Comparison of ENCODE assay signal across 9 cellular contexts in the genomic region with DNA sequence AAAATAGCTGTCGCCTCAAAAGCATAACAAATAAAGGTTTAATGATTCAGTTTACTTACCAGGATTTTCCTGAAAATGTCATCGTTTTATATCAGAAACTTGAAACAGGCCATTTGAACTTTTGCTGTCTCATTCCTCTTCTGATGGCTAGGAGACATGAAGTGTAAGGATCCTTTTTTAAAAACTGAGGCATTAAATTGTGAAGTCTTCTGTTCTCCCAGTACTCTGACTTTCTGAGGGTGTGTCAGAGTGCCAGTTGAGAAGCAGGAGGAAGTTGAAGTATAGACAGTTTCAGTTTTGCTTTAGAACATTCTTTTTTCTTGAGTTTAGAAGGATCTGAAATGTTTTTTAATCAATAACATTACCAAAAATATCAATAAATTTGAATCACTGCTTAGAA. TPM values are rescaled to one million over a fixed set of nuclear protein-coding genes. Genes with fewer than 3 reads are reported as not detected.
DNase-seq lines count a peak whose midpoint lies in the region; ATAC-seq and TF ChIP-seq lines count a peak whose summit lies in the region.
"Had no signal": no experiment of that assay in that cellular context is flagged by ENCODE, and none has a peak within 500 bp of the region (broad histone marks: within the 10 kb centered on the region; RNA-seq: fewer than 3 reads in every experiment).

Gene SAMD9L, minus strand, starts transcription at position 251 of the 400 bp plus-strand sequence. CDS start 12,414 bp downstream, outside the sequence.

- peaks cover 0 to 10% (median 5%) of the 10 kb centered on the region in 4 donors for H3K4me1 ChIP-seq in sigmoid colon

- ATAC-seq in HG03095 (IDR thresholded peaks at IDR 0.05; ENCODE audit: unreplicated experiment): peak; percentile 56

- peak within 1 kb of the TSS; percentile 95 for H3K4me3 Mint-ChIP-seq in activated naive CD4-positive, alpha-beta T cell treated with anti-CD3 and anti-CD28 coated beads, Interleukin-2, amount 10 ng/mL, durations not matched to agents 7 days and 5 days

- CTCF ChIA-PET in activated naive CD4-positive, alpha-beta T cell treated with anti-CD3 and anti-CD28 coated beads, Interleukin-2, amount 10 ng/mL, durations not matched to agents 7 days and 5 days (lab: Charles Lee): no interaction called here

- H3K27me3 ChIP-seq in sigmoid colon: no peaks in the 10 kb centered on the region

- intact Hi-C loops in sigmoid colon (cut with DNase I): loop anchor here (5.0 to 10.0 kb wide), 2 partner anchors 49 to 77 kb away; partner anchors contain the start of gene HEPACAM2

- TF ChIP-seq CTCF in fibroblast of mammary gland (conservative IDR thresholded peaks at IDR 0.05; ENCODE audit: control insufficient read depth, insufficient read depth, low read depth, low read length): no peak
- TF ChIP-seq CTCF in sigmoid colon (IDR thresholded peaks at IDR 0.05): no peak

- H3K36me3 ChIP-seq in sigmoid colon: peaks cover 0 to 20% (median 0%) of the 10 kb centered on the region in 4 donors

- peaks cover 34% of the 10 kb centered on the region for H3K36me3 Mint-ChIP-seq in activated naive CD4-positive, alpha-beta T cell treated with anti-CD3 and anti-CD28 coated beads, Interleukin-2, amount 10 ng/mL, durations not matched to agents 7 days and 5 days

- H3K9me3 ChIP-seq in sigmoid colon: no peaks in the 10 kb centered on the region

- peak within 1 kb of the TSS; percentile 28 to 51 (median 39) for H3K27ac ChIP-seq in sigmoid colon
- H3K27ac ChIP-seq: epithelial cell of prostate had no signal

- TF ChIP-seq EP300 in sigmoid colon (IDR thresholded peaks at IDR 0.05): no peak

- no peaks in the 10 kb centered on the region for H3K27me3 Mint-ChIP-seq in activated naive CD4-positive, alpha-beta T cell treated with anti-CD3 and anti-CD28 coated beads, Interleukin-2, amount 10 ng/mL, durations not matched to agents 7 days and 5 days

- TF ChIP-seq POLR2A in sigmoid colon (IDR thresholded peaks at IDR 0.05): no peak

- H3K27ac Mint-ChIP-seq in activated naive CD4-positive, alpha-beta T cell treated with anti-CD3 and anti-CD28 coated beads, Interleukin-2, amount 10 ng/mL, durations not matched to agents 7 days and 5 days: peak within 1 kb of the TSS; percentile 94

- H3K4me3 ChIP-seq in fibroblast of mammary gland (ENCODE audit: control insufficient read depth, low read depth, low read length): peak within 1 kb of the TSS; percentile 47
- H3K4me3 ChIP-seq in sigmoid colon: peak within 1 kb of the TSS; percentile 22 to 47 (median 42)

- WGBS in sigmoid colon, 2 donors: 1 to 11% methylated on average over 2 of the region's 2 CpGs

- peaks cover 37% of the 10 kb centered on the region for H3K4me1 Mint-ChIP-seq in activated naive CD4-positive, alpha-beta T cell treated with anti-CD3 and anti-CD28 coated beads, Interleukin-2, amount 10 ng/mL, durations not matched to agents 7 days and 5 days

- H3K9me3 Mint-ChIP-seq in activated naive CD4-positive, alpha-beta T cell treated with anti-CD3 and anti-CD28 coated beads, Interleukin-2, amount 10 ng/mL, durations not matched to agents 7 days and 5 days: no peaks in the 10 kb centered on the region

- DNase-seq in activated naive CD4-positive, alpha-beta T cell treated with anti-CD3 and anti-CD28 coated beads, Interleukin-2, amount 10 ng/mL, durations not matched to agents 7 days and 5 days: no peak
- no peak for DNase-seq in activated naive CD4-positive, alpha-beta T cell treated with anti-CD3 and anti-CD28 coated beads, Interleukin-2, amount 50 U/mL, for 16 hours
- DNase-seq in SKM-1 (lab: John Stamatoyannopoulos, UW; ENCODE audit: unreplicated experiment): peak; percentile 27
- peak; percentile 30 for DNase-seq in fibroblast of mammary gland (ENCODE audit: low read depth)
- no peak for DNase-seq in sigmoid colon
- no peak for DNase-seq in iPS-NIHi11 (ENCODE audit: low spot score)
- DNase-seq in activated CD4-positive, alpha-beta T cell treated with anti-CD3 and anti-CD28 coated beads, Interleukin-2, amount 50 U/mL, for 48 hours: no peak

RNA-seq across cellular contexts. Expression of gene SAMD9L, which starts in this region (rescaled TPM):
- total RNA-seq in sigmoid colon: 10 to 100 TPM in 1 of 4 donors, 1 to 10 TPM in 3; 5.3 to 13.6 (median 6.7) TPM
- polyA plus RNA-seq in sigmoid colon: 10 to 100 TPM in 1 of 3 donors, 1 to 10 TPM in 2; 2.4 to 19.0 (median 5.8) TPM

Comparison
In these comparisons a context has a peak if more than half of its experiments do, and no peak if none do; other contexts are left out.
1. DNase-seq: peak in SKM-1 (single experiment) and fibroblast of mammary gland (single experiment); none in activated naive CD4-positive, alpha-beta T cell treated with anti-CD3 and anti-CD28 coated beads, Interleukin-2, amount 10 ng/mL, durations not matched to agents 7 days and 5 days (single experiment), activated naive CD4-positive, alpha-beta T cell treated with anti-CD3 and anti-CD28 coated beads, Interleukin-2, amount 50 U/mL, for 16 hours (single experiment), sigmoid colon (single experiment), iPS-NIHi11 (single experiment) and activated CD4-positive, alpha-beta T cell treated with anti-CD3 and anti-CD28 coated beads, Interleukin-2, amount 50 U/mL, for 48 hours (0 of 2).